ENCODE assay signal across 20 cellular contexts in genomic region chr3:156240642-156241041, GRCh38.
"Had no signal": no experiment of that assay in that cellular context is flagged by ENCODE, and none has a peak within 500 bp of the region (broad histone marks: within the 10 kb centered on the region; RNA-seq: fewer than 3 reads in every experiment).

No MANE protein-coding gene starts in this region.

- H3K36me3 Mint-ChIP-seq: naive B cell had no signal

- H3K4me1 ChIP-seq: colonic mucosa, heart left ventricle, psoas muscle, sigmoid colon, stomach, transverse colon had no signal

- H3K27ac Mint-ChIP-seq: endodermal cell, naive B cell had no signal

- DNase-seq: colonic mucosa; effector CD4-positive, alpha-beta T cell; endodermal cell; foreskin melanocyte; heart left ventricle; hippocampal formation; left colon; mesendoderm; naive B cell; psoas muscle; retina; sigmoid colon; stimulated activated CD4-positive, alpha-beta T cell treated with anti-CD3 and anti-CD28 coated beads, Interleukin-2, amount 100 ng/mL, for 24 hours; stimulated activated naive CD4-positive, alpha-beta T cell; stomach; substantia nigra; transverse colon had no signal

- H3K9me3 Mint-ChIP-seq: endodermal cell had no signal

- H3K4me3 Mint-ChIP-seq: endodermal cell, naive B cell had no signal

- H3K27ac ChIP-seq: colonic mucosa, heart left ventricle, neutrophil, psoas muscle, sigmoid colon, skin epidermis, stomach, thoracic aorta, transverse colon had no signal

- H3K4me3 ChIP-seq: colonic mucosa, heart left ventricle, psoas muscle, sigmoid colon, skin epidermis, stomach, thoracic aorta, transverse colon had no signal

- H3K9me3 ChIP-seq: colonic mucosa, heart left ventricle, neutrophil, psoas muscle, sigmoid colon, stomach, thoracic aorta, transverse colon had no signal

- H3K4me1 Mint-ChIP-seq: naive B cell had no signal

- H3K27me3 ChIP-seq: colonic mucosa, heart left ventricle, neutrophil, sigmoid colon, stomach, transverse colon had no signal

- H3K36me3 ChIP-seq: colonic mucosa, heart left ventricle, neutrophil, sigmoid colon, stomach, thoracic aorta, transverse colon had no signal

- ATAC-seq: heart left ventricle, left colon, psoas muscle had no signal
